ENCODE assay signal across 20 cellular contexts in the genomic region with DNA sequence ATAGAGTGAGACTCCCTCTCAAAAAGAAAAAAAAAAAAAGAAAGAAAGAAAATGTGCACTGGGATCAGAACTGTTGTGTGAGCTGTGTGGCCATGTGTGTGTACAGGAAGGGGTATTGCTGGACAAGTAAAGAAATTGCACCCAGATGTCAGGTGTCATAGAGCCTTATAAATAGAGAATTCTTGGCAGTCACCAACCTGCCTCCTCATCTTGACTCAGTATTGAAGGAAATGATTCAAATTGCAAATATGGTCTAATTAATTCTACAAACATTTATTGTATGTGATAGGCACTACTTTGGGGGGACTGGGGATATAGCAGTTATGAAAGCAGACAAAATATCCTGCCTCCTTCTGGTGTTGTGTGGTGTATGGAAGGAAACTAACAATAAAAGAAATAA.
"Had no signal": no experiment of that assay in that cellular context is flagged by ENCODE, and none has a peak within 500 bp of the region (broad histone marks: within the 10 kb centered on the region; RNA-seq: fewer than 3 reads in every experiment).

No MANE protein-coding gene starts in this region.

- H3K4me3 Mint-ChIP-seq: activated B cell treated with CpG ODN at 0.5 μM for 24 hours; activated CD4-positive, alpha-beta T cell treated with anti-CD3 and anti-CD28 coated beads, Interleukin-2, amount 10 ng/mL, durations not matched to agents 24 days and 14 days; activated naive CD4-positive, alpha-beta T cell treated with anti-CD3 and anti-CD28 coated beads for 36 hours; activated T-helper 17 cell treated with anti-CD3 and anti-CD28 coated beads, Interleukin-2, amount 50 U/mL, for 72 hours; dendritic cell treated with granulocyte-macrophage colony-stimulating factor and Interleukin-4, amounts not matched to agents 40 ng/mL and 50 ng/mL, for 4 days; endodermal cell; neural crest cell; type B pancreatic cell had no signal

- H3K4me1 Mint-ChIP-seq: activated B cell treated with CpG ODN at 0.5 μM for 24 hours; activated CD4-positive, alpha-beta T cell treated with anti-CD3 and anti-CD28 coated beads, Interleukin-2, amount 10 ng/mL, durations not matched to agents 24 days and 14 days; activated T-helper 17 cell treated with anti-CD3 and anti-CD28 coated beads, Interleukin-2, amount 50 U/mL, for 72 hours; endodermal cell; neural crest cell had no signal

- H3K27me3 Mint-ChIP-seq: activated B cell treated with CpG ODN at 0.5 μM for 24 hours; activated CD4-positive, alpha-beta T cell treated with anti-CD3 and anti-CD28 coated beads, Interleukin-2, amount 10 ng/mL, durations not matched to agents 24 days and 14 days; dendritic cell treated with granulocyte-macrophage colony-stimulating factor and Interleukin-4, amounts not matched to agents 40 ng/mL and 50 ng/mL, for 4 days had no signal

- H3K27ac ChIP-seq: esophagus squamous epithelium, gastroesophageal sphincter, ovary, suprapubic skin had no signal

- ATAC-seq: activated T-helper 17 cell treated with anti-CD3 and anti-CD28 coated beads, Interleukin-2, amount 50 U/mL, for 72 hours; gastroesophageal sphincter; left ventricle myocardium superior had no signal

- H3K4me3 ChIP-seq: esophagus squamous epithelium, gastroesophageal sphincter, ovary, suprapubic skin had no signal

- H3K4me1 ChIP-seq: esophagus squamous epithelium, gastroesophageal sphincter, suprapubic skin had no signal

- H3K36me3 Mint-ChIP-seq: type B pancreatic cell had no signal

- H3K27ac Mint-ChIP-seq: activated B cell treated with CpG ODN at 0.5 μM for 24 hours; activated CD4-positive, alpha-beta T cell treated with anti-CD3 and anti-CD28 coated beads, Interleukin-2, amount 10 ng/mL, durations not matched to agents 24 days and 14 days; activated naive CD4-positive, alpha-beta T cell treated with anti-CD3 and anti-CD28 coated beads for 36 hours; activated T-helper 17 cell treated with anti-CD3 and anti-CD28 coated beads, Interleukin-2, amount 50 U/mL, for 72 hours; dendritic cell treated with granulocyte-macrophage colony-stimulating factor and Interleukin-4, amounts not matched to agents 40 ng/mL and 50 ng/mL, for 4 days; endodermal cell; type B pancreatic cell had no signal

- H3K9me3 Mint-ChIP-seq: activated CD4-positive, alpha-beta T cell treated with anti-CD3 and anti-CD28 coated beads, Interleukin-2, amount 10 ng/mL, durations not matched to agents 24 days and 14 days; activated naive CD4-positive, alpha-beta T cell treated with anti-CD3 and anti-CD28 coated beads for 36 hours; endodermal cell; neural crest cell; type B pancreatic cell had no signal

- H3K36me3 ChIP-seq: esophagus squamous epithelium, gastroesophageal sphincter, ovary, suprapubic skin had no signal

- H3K9me3 ChIP-seq: esophagus squamous epithelium, gastroesophageal sphincter, ovary, suprapubic skin had no signal

- H3K27me3 ChIP-seq: esophagus squamous epithelium, gastroesophageal sphincter, ovary, suprapubic skin had no signal

- DNase-seq: activated B cell treated with CpG ODN at 0.5 μM for 24 hours; activated CD4-positive, alpha-beta T cell treated with anti-CD3 and anti-CD28 coated beads, Interleukin-2, amount 10 ng/mL, durations not matched to agents 24 days and 14 days; activated CD8-positive, alpha-beta memory T cell treated with anti-CD3 and anti-CD28 coated beads for 24 hours; activated naive CD4-positive, alpha-beta T cell treated with anti-CD3 and anti-CD28 coated beads for 36 hours; central memory CD4-positive, alpha-beta T cell; endodermal cell; esophagus squamous epithelium; kidney; left ventricle myocardium superior; mesendoderm; ovary; stimulated activated CD4-positive, alpha-beta T cell treated with anti-CD3 and anti-CD28 coated beads, Interleukin-12 subunit alpha, Interleukin-12 subunit beta, amount 100 ng/mL, for 4 hours; stimulated activated naive CD4-positive, alpha-beta T cell; T-helper 2 cell had no signal
